In genomic region chr9:124284940-124285441, GRCh38 we compare ENCODE assay signal across 9 cellular contexts. TPM values are rescaled to one million over a fixed set of nuclear protein-coding genes. Genes with fewer than 3 reads are reported as not detected.
A peak's percentile ranks its signal among the peaks of the same experiment; 100 is the strongest.
DNase-seq lines count a peak whose midpoint lies in the region; ATAC-seq, FAIRE-seq and TF ChIP-seq lines count a peak whose summit lies in the region.
"Had no signal": no experiment of that assay in that cellular context is flagged by ENCODE, and none has a peak within 500 bp of the region (broad histone marks: within the 10 kb centered on the region; RNA-seq: fewer than 3 reads in every experiment).

No MANE protein-coding gene starts in this region.

- peaks cover 4% of the 10 kb centered on the region; the same call in 1 of the 2 replicates for H4K20me1 ChIP-seq in HepG2 (ENCODE audit: insufficient read depth, low read length)

- POLR2A ChIA-PET in HepG2 (lab: Yijun Ruan, JAX): interaction anchor here (1.8 kb wide), 1 partner anchor 26 kb away, joined by 10 read pairs; no protein-coding TSS in a partner anchor

- in situ Hi-C loops in astrocyte of the spinal cord (cut with HindIII; ENCODE audit: low sequenced_read_pairs): no loop called here
- in situ Hi-C loops in HepG2 (cut with HindIII; ENCODE audit: extremely low pct_ligation_motif_present, low pct_unique_long_range_greater_than_20kb): no loop called here

- H2AFZ ChIP-seq in HepG2 (ENCODE audit: low read length): no peak overlapping the region
- H2AFZ ChIP-seq: parathyroid adenoma had no signal

- intact Hi-C loops in HepG2 (cut with micrococcal nuclease; ENCODE audit: unreplicated experiment): loop anchor here (2.0 to 10.0 kb wide), 2 partner anchors 26 to 150 kb away; no protein-coding TSS in a partner anchor

- TF ChIP-seq CTCF in HL-60 (IDR thresholded peaks at IDR 0.05; ENCODE audit: insufficient read depth, low read length): no peak
- TF ChIP-seq CTCF in astrocyte of the spinal cord (IDR thresholded peaks at IDR 0.05; ENCODE audit: low read depth, low read length): peak; percentile 1
- no peak for TF ChIP-seq CTCF in HepG2 (CRISPR knock-in tag; IDR thresholded peaks at IDR 0.05)

- H3K27me3 ChIP-seq in HL-60 (ENCODE audit: insufficient read depth, poor library complexity, severe bottlenecking) (no peaks in the 10 kb centered on the region), HepG2 (ENCODE audit: control insufficient read depth in 1 of 2, insufficient read depth in 2 of 2, low read length in 2 of 2) (no peaks in the 10 kb centered on the region)

- no TSS peak for BruUV-seq in HepG2 (replicated peaks; lab: Mats Ljungman, UMichigan)

- ATAC-seq in HepG2 (no peak), HG02885 (IDR thresholded peaks at IDR 0.05; ENCODE audit: poor library complexity, unreplicated experiment) (no peak), HG02970 (IDR thresholded peaks at IDR 0.05; ENCODE audit: low FRiP score, unreplicated experiment) (no peak)

- peaks cover 14 to 23% of the 10 kb centered on the region in 2 experiments for H3K36me3 ChIP-seq in HepG2 (replicated peaks in 1 of 2; ENCODE audit: control insufficient read depth in 1 of 2, insufficient read depth in 2 of 2, low read length in 2 of 2)

- H3K9me3 ChIP-seq in HepG2 (ENCODE audit: low read length): no peaks in the 10 kb centered on the region

- H3K27ac ChIP-seq in HL-60 (replicated peaks): peak overlapping the region; percentile 82
- peak overlapping the region; percentile 82 for H3K27ac ChIP-seq in HepG2 (ENCODE audit: extremely low read length, insufficient read depth, low read length)
- H3K27ac ChIP-seq: parathyroid adenoma had no signal

- H3K4me1 ChIP-seq in HepG2 (ENCODE audit: insufficient read depth, low read length): peaks cover 94% of the 10 kb centered on the region
- H3K4me1 ChIP-seq: parathyroid adenoma had no signal

- no peak for TF ChIP-seq POLR2A in HepG2 (IDR thresholded peaks at IDR 0.05; ENCODE audit: insufficient read depth in 1 of 2, low read depth in 2 of 2, low read length in 2 of 2)

- no peak for FAIRE-seq in HepG2 (lab: Jason Lieb, UNC)

- no peak for DNase-seq in HL-60 (ENCODE audit: low read depth in 1 of 2, low spot score in 1 of 2)
- DNase-seq in astrocyte of the spinal cord (ENCODE audit: low read depth, low spot score): peak; percentile 67
- no peak for DNase-seq in HepG2 (ENCODE audit: low spot score)
- peak; percentile 64 for DNase-seq in stromal cell of bone marrow (ENCODE audit: low read depth)
- no peak for DNase-seq in NCI-H1930 (lab: John Stamatoyannopoulos, UW)
- no peak for DNase-seq in NCI-H146 treated with DMSO at 0.1 percent for 48 hours (lab: John Stamatoyannopoulos, UW; ENCODE audit: unreplicated experiment)

- TF ChIP-seq EP300 in HepG2 (IDR thresholded peaks at IDR 0.05; ENCODE audit: low read depth in 2 of 2, low read length in 2 of 2): no peak
- TF ChIP-seq EP300 in HepG2 (CRISPR knock-in tag; IDR thresholded peaks at IDR 0.05; ENCODE audit: borderline replicate concordance): no peak

- peaks cover 91% of the 10 kb centered on the region for H3K79me2 ChIP-seq in HepG2 (ENCODE audit: insufficient read depth, low read length)
- H3K79me2 ChIP-seq: parathyroid adenoma had no signal

- CTCF ChIA-PET in HepG2 (lab: Yijun Ruan, JAX; ENCODE audit: low intra/inter-chr PET ratio, low total read pairs): interaction anchor here (1.3 kb wide), 1 partner anchor 151 kb away, joined by 4 read pairs; no protein-coding TSS in a partner anchor

- TF ChIP-seq RAD21 in HepG2 (CRISPR knock-in tag; IDR thresholded peaks at IDR 0.05): no peak

- H3K9ac ChIP-seq in HepG2 (ENCODE audit: insufficient read depth, low read depth, low read length): peak overlapping the region; percentile 57
- H3K9ac ChIP-seq: parathyroid adenoma had no signal

- peak overlapping the region; percentile 77 for H3K4me2 ChIP-seq in HepG2 (ENCODE audit: low read depth, low read length)

- 87% methylated on average over 14 of the region's 18 CpGs for WGBS in HepG2 (ENCODE audit: low lambda C conversion rate)

- H3K4me3 ChIP-seq in HL-60 (replicated peaks; ENCODE audit: insufficient read depth, low read length): no peak overlapping the region
- H3K4me3 ChIP-seq in astrocyte of the spinal cord (ENCODE audit: low read depth, low read length): no peak overlapping the region
- peak overlapping the region in 1 of 3 experiments; percentile 50; a peak in 3 of 6 replicates for H3K4me3 ChIP-seq in HepG2 (replicated peaks in 1 of 3; ENCODE audit: insufficient read depth in 1 of 3, low read depth in 2 of 3, low read length in 3 of 3)

TF ChIP-seq in HepG2, 621 proteins besides CTCF, POLR2A, EP300 and RAD21 (continues in another document):
- TF ChIP-seq MBD4 (IDR thresholded peaks at IDR 0.05; ENCODE audit: borderline replicate concordance, low read length) (0 out of 2 replicates have a peak, but pooled peaks have one; percentile 9), DNMT3B (CRISPR knock-in tag; conservative IDR thresholded peaks at IDR 0.05) (no peak), ZNF317 (CRISPR knock-in tag; IDR thresholded peaks at IDR 0.05) (0 out of 2 replicates have a peak, but pooled peaks have one; percentile 9), ONECUT2 (CRISPR knock-in tag; IDR thresholded peaks at IDR 0.05) (no peak), HES4 (CRISPR knock-in tag; IDR thresholded peaks at IDR 0.05; ENCODE audit: borderline replicate concordance) (no peak), ZIK1 (CRISPR knock-in tag; IDR thresholded peaks at IDR 0.05; ENCODE audit: borderline replicate concordance, low read depth) (no peak), ZNF138 (CRISPR knock-in tag; IDR thresholded peaks at IDR 0.05; ENCODE audit: low read depth) (no peak)
- TF ChIP-seq, protein P1, sequence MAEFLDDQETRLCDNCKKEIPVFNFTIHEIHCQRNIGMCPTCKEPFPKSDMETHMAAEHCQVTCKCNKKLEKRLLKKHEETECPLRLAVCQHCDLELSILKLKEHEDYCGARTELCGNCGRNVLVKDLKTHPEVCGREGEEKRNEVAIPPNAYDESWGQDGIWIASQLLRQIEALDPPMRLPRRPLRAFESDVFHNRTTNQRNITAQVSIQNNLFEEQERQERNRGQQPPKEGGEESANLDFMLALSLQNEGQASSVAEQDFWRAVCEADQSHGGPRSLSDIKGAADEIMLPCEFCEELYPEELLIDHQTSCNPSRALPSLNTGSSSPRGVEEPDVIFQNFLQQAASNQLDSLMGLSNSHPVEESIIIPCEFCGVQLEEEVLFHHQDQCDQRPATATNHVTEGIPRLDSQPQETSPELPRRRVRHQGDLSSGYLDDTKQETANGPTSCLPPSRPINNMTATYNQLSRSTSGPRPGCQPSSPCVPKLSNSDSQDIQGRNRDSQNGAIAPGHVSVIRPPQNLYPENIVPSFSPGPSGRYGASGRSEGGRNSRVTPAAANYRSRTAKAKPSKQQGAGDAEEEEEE (CRISPR knock-in tag; IDR thresholded peaks at IDR 0.05; ENCODE audit: borderline replicate concordance): 0 out of 2 replicates have a peak, but pooled peaks have one; percentile 10

RNA-seq across cellular contexts. Expression of gene NEK6, which starts 27.2 kb away (rescaled TPM):
- 30.4 and 44.7 TPM in 2 replicates for total RNA-seq in HepG2 (2016; rRNA removed; fragmentation: Illumina TruSeq; extraction: Trizol)
- total RNA-seq in HepG2 (2016; cell fraction: cytosol; rRNA removed; fragmentation: Illumina TruSeq; extraction: Trizol; ENCODE audit: low read depth): 24.6 and 26.3 TPM in 2 replicates
- total RNA-seq in HepG2 (2016; cell fraction: insoluble cytoplasmic fraction; rRNA removed; fragmentation: Illumina TruSeq; extraction: Trizol): 33.2 and 37.5 TPM in 2 replicates
- total RNA-seq in HepG2 (2016; cell fraction: membrane; rRNA removed; fragmentation: Illumina TruSeq; extraction: Trizol): 49.4 and 52.7 TPM in 2 replicates
- total RNA-seq in HepG2 (2016; cell fraction: nucleus; rRNA removed; fragmentation: Illumina TruSeq; extraction: Trizol): 18.1 and 19.8 TPM in 2 replicates
- 119 and 127 TPM in 2 replicates for polyA plus RNA-seq in HepG2 (2011; rRNA removed)
- polyA plus RNA-seq in HepG2 (2011; cell fraction: cytosol; rRNA removed): 131 and 138 TPM in 2 replicates
- polyA plus RNA-seq in HepG2 (2011; cell fraction: nucleus; rRNA removed): 94.1 and 101 TPM in 2 replicates
- polyA plus RNA-seq in HepG2 (2012): 75.9 and 86.0 TPM in 2 replicates
- polyA plus RNA-seq in HepG2 (2016; cell fraction: cytosol; fragmentation: Illumina TruSeq; extraction: Trizol; ENCODE audit: low read depth): 55.6 and 62.7 TPM in 2 replicates
- 71.0 and 74.4 TPM in 2 replicates for polyA plus RNA-seq in HepG2 (2016; cell fraction: insoluble cytoplasmic fraction; fragmentation: Illumina TruSeq; extraction: Trizol; ENCODE audit: low read depth)
- 68.1 and 79.5 TPM in 2 replicates for polyA plus RNA-seq in HepG2 (2016; cell fraction: membrane; fragmentation: Illumina TruSeq; extraction: Trizol; ENCODE audit: low read depth)
- 41.9 and 42.8 TPM in 2 replicates for polyA plus RNA-seq in HepG2 (2016; cell fraction: nucleus; fragmentation: Illumina TruSeq; extraction: Trizol; ENCODE audit: insufficient read depth, low read depth)
- 13.4 and 281 TPM in 2 replicates for polyA minus RNA-seq in HepG2 (2011; rRNA and poly(A)+ RNA removed; ENCODE audit: low replicate concordance)
- 74.6 and 87.4 TPM in 2 replicates for polyA minus RNA-seq in HepG2 (2011; cell fraction: cytosol; rRNA and poly(A)+ RNA removed)
- polyA minus RNA-seq in HepG2 (2011; cell fraction: nucleus; rRNA and poly(A)+ RNA removed): 49.3 and 50.8 TPM in 2 replicates

Comparison
In these comparisons a context has a peak if more than half of its experiments do, and no peak if none do; other contexts are left out.
1. DNase-seq: peak in astrocyte of the spinal cord (single experiment) and stromal cell of bone marrow (single experiment); none in HL-60 (0 of 2), HepG2 (single experiment), NCI-H1930 (0 of 2) and NCI-H146 treated with DMSO at 0.1 percent for 48 hours (single experiment).